33 cellular contexts compared by ENCODE assay signal in genomic region chr11:8561461-8561860, GRCh38. TPM values are rescaled to one million over a fixed set of nuclear protein-coding genes. Genes with fewer than 3 reads are reported as not detected.
DNase-seq lines count a peak whose midpoint lies in the region; ATAC-seq, FAIRE-seq and TF ChIP-seq lines count a peak whose summit lies in the region.
"Had no signal": no experiment of that assay in that cellular context is flagged by ENCODE, and none has a peak within 500 bp of the region (broad histone marks: within the 10 kb centered on the region; RNA-seq: fewer than 3 reads in every experiment).

No MANE protein-coding gene starts in this region.

- no peaks in the 10 kb centered on the region for H3K4me1 ChIP-seq in HEK293 (ENCODE audit: control insufficient read depth, insufficient read depth, low read length)
- H3K4me1 ChIP-seq: A549; BE2C; BLaER1; BLaER1 treated with 17β-estradiol and CSF1 and Interleukin-3, amounts not matched to agents 10 nM and 100 nM; Caco-2 had no signal

- TF ChIP-seq CTCF in D721Med (IDR thresholded peaks at IDR 0.05; ENCODE audit: insufficient read depth, missing control alignments) (no peak), HEK293 (tag by site-specific recombination; IDR thresholded peaks at IDR 0.05) (no peak), natural killer cell (IDR thresholded peaks at IDR 0.05) (no peak)

- no peaks in the 10 kb centered on the region for H3K9me3 ChIP-seq in HEK293 (ENCODE audit: control insufficient read depth, insufficient read depth, low read depth, low read length)
- H3K9me3 ChIP-seq: BE2C had no signal

- peak; percentile 25 for FAIRE-seq in D721Med (lab: Jason Lieb, UNC)
- FAIRE-seq: A204.1, A549 had no signal

- no peak overlapping the region for H3K27ac ChIP-seq in HEK293 (ENCODE audit: extremely low read depth, low read depth, low read length)
- H3K27ac ChIP-seq: 22Rv1; A549; BLaER1; BLaER1 treated with 17β-estradiol and CSF1 and Interleukin-3, amounts not matched to agents 10 nM and 100 nM; C4-2B had no signal

- DNase-seq in D721Med (ENCODE audit: insufficient read length, low spot score) (no peak), natural killer cell (no peak)
- no peak for DNase-seq in stimulated activated naive CD8-positive, alpha-beta T cell treated with anti-CD3 and anti-CD28 coated beads, Interleukin-15, amount 100 ng/mL, for 72 hours
- DNase-seq: 8988T; ACHN; AML-193; BE2C; C1 segment of cervical spinal cord; Caco-2; Calu3; CD4-positive, alpha-beta memory T cell; CD4-positive, alpha-beta T cell; CD4-positive, CD25-positive, alpha-beta regulatory T cell; CD8-positive, alpha-beta memory T cell; CD8-positive, alpha-beta T cell; COR-L47; DMS 273 treated with DMSO at 0.1 percent for 48 hours; DMS153; DMS53; DMS79; DMS79 treated with DMSO at 0.1 percent for 48 hours; DND-41; EL had no signal

- H3K27me3 Mint-ChIP-seq in natural killer cell (ENCODE audit: low read depth in 2 of 2): peaks cover 16 to 64% of the 10 kb centered on the region in 2 donors
- H3K27me3 Mint-ChIP-seq in stimulated activated naive CD8-positive, alpha-beta T cell treated with anti-CD3 and anti-CD28 coated beads, Interleukin-15, amount 100 ng/mL, for 72 hours: peaks cover 17% of the 10 kb centered on the region

- intact Hi-C loops in natural killer cell (cut with micrococcal nuclease): no loop called here

- no peak for ATAC-seq in natural killer cell
- ATAC-seq in stimulated activated naive CD8-positive, alpha-beta T cell treated with anti-CD3 and anti-CD28 coated beads, Interleukin-15, amount 100 ng/mL, for 72 hours: no peak
- ATAC-seq: A549; CD8-positive, alpha-beta T cell had no signal

- H3K36me3 Mint-ChIP-seq in natural killer cell: no peaks in the 10 kb centered on the region
- H3K36me3 Mint-ChIP-seq: CD14-positive monocyte; CD4-positive, alpha-beta memory T cell; CD4-positive, CD25-positive, alpha-beta regulatory T cell; CD8-positive, alpha-beta memory T cell; CD8-positive, alpha-beta T cell had no signal

- H3K4me3 ChIP-seq in HEK293 (ENCODE audit: low read depth, low read length): no peak overlapping the region
- H3K4me3 ChIP-seq: A549; BLaER1; BLaER1 treated with 17β-estradiol and CSF1 and Interleukin-3, amounts not matched to agents 10 nM and 100 nM had no signal

- H3K4me3 Mint-ChIP-seq in natural killer cell: no peak overlapping the region
- H3K4me3 Mint-ChIP-seq in stimulated activated naive CD8-positive, alpha-beta T cell treated with anti-CD3 and anti-CD28 coated beads, Interleukin-15, amount 100 ng/mL, for 72 hours: no peak overlapping the region
- H3K4me3 Mint-ChIP-seq: B cell; CD14-positive monocyte; CD4-positive, alpha-beta memory T cell; CD4-positive, alpha-beta T cell; CD4-positive, CD25-positive, alpha-beta regulatory T cell; CD8-positive, alpha-beta memory T cell; CD8-positive, alpha-beta T cell had no signal

- CTCF ChIA-PET in HEK293 (lab: Yijun Ruan, JAX): interaction anchor here (0.7 to 1.7 kb wide), 4 partner anchors 9 to 555 kb away, joined by 3 to 5 read pairs (median 4); no protein-coding TSS in a partner anchor

- POLR2A ChIA-PET in HEK293 (lab: Yijun Ruan, JAX): no interaction called here

- H3K36me3 ChIP-seq in HEK293 (ENCODE audit: control insufficient read depth in 2 of 2, insufficient read depth in 1 of 2, low read length in 2 of 2): no peaks in the 10 kb centered on the region
- H3K36me3 ChIP-seq: BE2C; BLaER1; BLaER1 treated with 17β-estradiol and CSF1 and Interleukin-3, amounts not matched to agents 10 nM and 100 nM had no signal

- no peaks in the 10 kb centered on the region for H3K4me1 Mint-ChIP-seq in natural killer cell
- H3K4me1 Mint-ChIP-seq in stimulated activated naive CD8-positive, alpha-beta T cell treated with anti-CD3 and anti-CD28 coated beads, Interleukin-15, amount 100 ng/mL, for 72 hours: peaks cover under 1% of the 10 kb centered on the region
- H3K4me1 Mint-ChIP-seq: B cell; CD14-positive monocyte; CD4-positive, alpha-beta memory T cell; CD4-positive, CD25-positive, alpha-beta regulatory T cell; CD8-positive, alpha-beta memory T cell had no signal

- no peak overlapping the region for H3K27ac Mint-ChIP-seq in natural killer cell
- H3K27ac Mint-ChIP-seq in stimulated activated naive CD8-positive, alpha-beta T cell treated with anti-CD3 and anti-CD28 coated beads, Interleukin-15, amount 100 ng/mL, for 72 hours: no peak overlapping the region
- H3K27ac Mint-ChIP-seq: B cell; CD14-positive monocyte; CD4-positive, alpha-beta memory T cell; CD4-positive, alpha-beta T cell; CD8-positive, alpha-beta memory T cell; CD8-positive, alpha-beta T cell had no signal

- no peaks in the 10 kb centered on the region for H3K9me3 Mint-ChIP-seq in natural killer cell
- H3K9me3 Mint-ChIP-seq in stimulated activated naive CD8-positive, alpha-beta T cell treated with anti-CD3 and anti-CD28 coated beads, Interleukin-15, amount 100 ng/mL, for 72 hours: peaks cover 0 to 5% of the 10 kb centered on the region in 2 donors

TF ChIP-seq in HEK293, 187 proteins besides CTCF, POLR2A, EP300 and RAD21:
- no peak for TF ChIP-seq MZF1 (tag by site-specific recombination; IDR thresholded peaks at IDR 0.05; ENCODE audit: borderline replicate concordance)
- peak; percentile 59 for TF ChIP-seq SETDB1 (IDR thresholded peaks at IDR 0.05; ENCODE audit: insufficient read length, low read length)
- TF ChIP-seq TRIM28 (IDR thresholded peaks at IDR 0.05; ENCODE audit: borderline replicate concordance, low read length): 0 out of 2 replicates have a peak, but pooled peaks have one; percentile 37
- peak; percentile 84 for TF ChIP-seq ZNF133 (tag by site-specific recombination; IDR thresholded peaks at IDR 0.05)

RNA-seq across cellular contexts. Expression of gene STK33, which starts 32.6 kb away (rescaled TPM):
- under 1 TPM in 1 of 3 donors, not detected in 2; 0.24 TPM for total RNA-seq in natural killer cell
- total RNA-seq: A673; CD4-positive, alpha-beta memory T cell; CD4-positive, alpha-beta T cell had no signal
